Comparison of ENCODE assay signal across 14 cellular contexts in genomic region chr15:34470892-34471291, GRCh38. TPM values are rescaled to one million over a fixed set of nuclear protein-coding genes. Genes with fewer than 3 reads are reported as not detected.
A peak's percentile ranks its signal among the peaks of the same experiment; 100 is the strongest.
DNase-seq lines count a peak whose midpoint lies in the region; ATAC-seq and TF ChIP-seq lines count a peak whose summit lies in the region.
"Had no signal": no experiment of that assay in that cellular context is flagged by ENCODE, and none has a peak within 500 bp of the region (broad histone marks: within the 10 kb centered on the region; RNA-seq: fewer than 3 reads in every experiment).

No MANE protein-coding gene starts in this region.

- CTCF ChIA-PET in activated CD8-positive, alpha-beta T cell treated with anti-CD3 and anti-CD28 coated beads for 36 hours (lab: Charles Lee): no interaction called here
- CTCF ChIA-PET in activated CD8-positive, alpha-beta T cell treated with anti-CD3 and anti-CD28 coated beads, Interleukin-2, amount 10 ng/mL, durations not matched to agents 7 days and 5 days (lab: Charles Lee): no interaction called here

- ATAC-seq in activated CD8-positive, alpha-beta T cell treated with anti-CD3 and anti-CD28 coated beads for 36 hours: no peak
- no peak for ATAC-seq in activated CD8-positive, alpha-beta T cell treated with anti-CD3 and anti-CD28 coated beads, Interleukin-2, amount 10 ng/mL, durations not matched to agents 7 days and 5 days
- ATAC-seq in natural killer cell (no peak), GM21515 (IDR thresholded peaks at IDR 0.05; ENCODE audit: unreplicated experiment) (no peak)

- TF ChIP-seq CTCF in activated CD8-positive, alpha-beta T cell treated with anti-CD3 and anti-CD28 coated beads for 36 hours (IDR thresholded peaks at IDR 0.05): no peak
- TF ChIP-seq CTCF in epithelial cell of esophagus (IDR thresholded peaks at IDR 0.05; ENCODE audit: insufficient read depth, low read depth, low read length, missing control alignments) (no peak), nephron progenitor cell (IDR thresholded peaks at IDR 0.05) (no peak), natural killer cell (IDR thresholded peaks at IDR 0.05) (no peak)

- no peak overlapping the region for H3K4me3 Mint-ChIP-seq in activated CD8-positive, alpha-beta T cell treated with anti-CD3 and anti-CD28 coated beads for 36 hours
- no peak overlapping the region for H3K4me3 Mint-ChIP-seq in activated CD8-positive, alpha-beta T cell treated with anti-CD3 and anti-CD28 coated beads, Interleukin-2, amount 10 ng/mL, durations not matched to agents 7 days and 5 days
- H3K4me3 Mint-ChIP-seq in nephron progenitor cell: no peak overlapping the region
- H3K4me3 Mint-ChIP-seq in natural killer cell: no peak overlapping the region
- H3K4me3 Mint-ChIP-seq: B cell; CD4-positive, alpha-beta T cell had no signal

- TF ChIP-seq EP300 in Ishikawa (IDR thresholded peaks at IDR 0.05; ENCODE audit: borderline replicate concordance): no peak

- peak; percentile 12 for DNase-seq in activated CD8-positive, alpha-beta T cell treated with anti-CD3 and anti-CD28 coated beads for 36 hours
- DNase-seq in activated CD8-positive, alpha-beta T cell treated with anti-CD3 and anti-CD28 coated beads, Interleukin-2, amount 10 ng/mL, durations not matched to agents 7 days and 5 days: no peak
- DNase-seq in epithelial cell of esophagus (ENCODE audit: low read depth) (peak; percentile 1), nephron progenitor cell (no peak), natural killer cell (no peak)
- DNase-seq: C1 segment of cervical spinal cord; Calu3; CD4-positive, alpha-beta T cell; DMS 273 treated with DMSO at 0.1 percent for 48 hours; HCEC 1CT; KG1 had no signal

- intact Hi-C loops in activated CD8-positive, alpha-beta T cell treated with anti-CD3 and anti-CD28 coated beads for 36 hours (cut with micrococcal nuclease): no loop called here
- intact Hi-C loops in natural killer cell (cut with micrococcal nuclease): no loop called here

- no peaks in the 10 kb centered on the region for H3K9me3 Mint-ChIP-seq in activated CD8-positive, alpha-beta T cell treated with anti-CD3 and anti-CD28 coated beads for 36 hours
- H3K9me3 Mint-ChIP-seq in activated CD8-positive, alpha-beta T cell treated with anti-CD3 and anti-CD28 coated beads, Interleukin-2, amount 10 ng/mL, durations not matched to agents 7 days and 5 days (ENCODE audit: insufficient read depth): no peaks in the 10 kb centered on the region
- H3K9me3 Mint-ChIP-seq in nephron progenitor cell (no peaks in the 10 kb centered on the region), natural killer cell (no peaks in the 10 kb centered on the region)
- H3K9me3 Mint-ChIP-seq: CD4-positive, alpha-beta T cell had no signal

- peaks cover 19% of the 10 kb centered on the region for H3K27me3 Mint-ChIP-seq in activated CD8-positive, alpha-beta T cell treated with anti-CD3 and anti-CD28 coated beads for 36 hours
- H3K27me3 Mint-ChIP-seq in activated CD8-positive, alpha-beta T cell treated with anti-CD3 and anti-CD28 coated beads, Interleukin-2, amount 10 ng/mL, durations not matched to agents 7 days and 5 days (ENCODE audit: low read depth): peaks cover 31% of the 10 kb centered on the region
- H3K27me3 Mint-ChIP-seq in nephron progenitor cell (ENCODE audit: low read depth, poor library complexity) (peaks cover 27% of the 10 kb centered on the region), natural killer cell (ENCODE audit: low read depth in 2 of 2) (peaks cover 27 to 36% of the 10 kb centered on the region in 2 donors)

- H3K36me3 Mint-ChIP-seq in activated CD8-positive, alpha-beta T cell treated with anti-CD3 and anti-CD28 coated beads for 36 hours (ENCODE audit: low read depth): no peaks in the 10 kb centered on the region
- H3K36me3 Mint-ChIP-seq in activated CD8-positive, alpha-beta T cell treated with anti-CD3 and anti-CD28 coated beads, Interleukin-2, amount 10 ng/mL, durations not matched to agents 7 days and 5 days (ENCODE audit: low read depth): no peaks in the 10 kb centered on the region
- H3K36me3 Mint-ChIP-seq in nephron progenitor cell (ENCODE audit: low read depth): no peaks in the 10 kb centered on the region
- no peaks in the 10 kb centered on the region for H3K36me3 Mint-ChIP-seq in natural killer cell

- H3K4me3 ChIP-seq in epithelial cell of esophagus (ENCODE audit: low read length): no peak overlapping the region

- no peak overlapping the region for H3K27ac Mint-ChIP-seq in activated CD8-positive, alpha-beta T cell treated with anti-CD3 and anti-CD28 coated beads for 36 hours
- no peak overlapping the region for H3K27ac Mint-ChIP-seq in activated CD8-positive, alpha-beta T cell treated with anti-CD3 and anti-CD28 coated beads, Interleukin-2, amount 10 ng/mL, durations not matched to agents 7 days and 5 days
- H3K27ac Mint-ChIP-seq in nephron progenitor cell (no peak overlapping the region), natural killer cell (no peak overlapping the region)
- H3K27ac Mint-ChIP-seq: B cell; CD4-positive, alpha-beta T cell had no signal

- H3K4me1 Mint-ChIP-seq in activated CD8-positive, alpha-beta T cell treated with anti-CD3 and anti-CD28 coated beads for 36 hours (ENCODE audit: low read depth): peaks cover 8% of the 10 kb centered on the region
- peaks cover 2% of the 10 kb centered on the region for H3K4me1 Mint-ChIP-seq in activated CD8-positive, alpha-beta T cell treated with anti-CD3 and anti-CD28 coated beads, Interleukin-2, amount 10 ng/mL, durations not matched to agents 7 days and 5 days (ENCODE audit: low read depth)
- peaks cover 6% of the 10 kb centered on the region for H3K4me1 Mint-ChIP-seq in nephron progenitor cell
- peaks cover 0 to 4% of the 10 kb centered on the region in 2 donors for H3K4me1 Mint-ChIP-seq in natural killer cell
- H3K4me1 Mint-ChIP-seq: B cell had no signal

- POLR2A ChIA-PET in activated CD8-positive, alpha-beta T cell treated with anti-CD3 and anti-CD28 coated beads for 36 hours (lab: Charles Lee): interaction anchor here (0.6 kb wide), 1 partner anchor 359 kb away, joined by 5 read pairs; no protein-coding TSS in a partner anchor
- POLR2A ChIA-PET in activated CD8-positive, alpha-beta T cell treated with anti-CD3 and anti-CD28 coated beads, Interleukin-2, amount 10 ng/mL, durations not matched to agents 7 days and 5 days (lab: Charles Lee): no interaction called here

- no peak for TF ChIP-seq RAD21 in Ishikawa (IDR thresholded peaks at IDR 0.05; ENCODE audit: low read depth)

TF ChIP-seq in Ishikawa, 13 proteins besides CTCF, POLR2A, EP300 and RAD21:
- TF ChIP-seq REST (IDR thresholded peaks at IDR 0.05; ENCODE audit: low read depth): peak; percentile 74
- TF ChIP-seq TEAD4 (IDR thresholded peaks at IDR 0.05): no peak

RNA-seq across cellular contexts. Expression of gene GOLGA8A, which starts 33.3 kb away (rescaled TPM):
- total RNA-seq in activated CD8-positive, alpha-beta T cell treated with anti-CD3 and anti-CD28 coated beads for 36 hours: 100 to 1,000 TPM; 140 to 141 TPM
- total RNA-seq in activated CD8-positive, alpha-beta T cell treated with anti-CD3 and anti-CD28 coated beads, Interleukin-2, amount 10 ng/mL, durations not matched to agents 7 days and 5 days: 100 to 1,000 TPM; 207 to 215 TPM
- 100 to 1,000 TPM; 174 to 265 (median 201) TPM for total RNA-seq in natural killer cell

Comparison
In these comparisons a context has a peak if more than half of its experiments do, and no peak if none do; other contexts are left out.
1. DNase-seq: peak in activated CD8-positive, alpha-beta T cell treated with anti-CD3 and anti-CD28 coated beads for 36 hours (single experiment) and epithelial cell of esophagus (single experiment); none in activated CD8-positive, alpha-beta T cell treated with anti-CD3 and anti-CD28 coated beads, Interleukin-2, amount 10 ng/mL, durations not matched to agents 7 days and 5 days (single experiment), nephron progenitor cell (single experiment) and natural killer cell (single experiment).